ENCODE assay signal across 18 cellular contexts in genomic region chr4:82125863-82126297, GRCh38.
DNase-seq lines count a peak whose midpoint lies in the region; ATAC-seq, FAIRE-seq and TF ChIP-seq lines count a peak whose summit lies in the region.
"Had no signal": no experiment of that assay in that cellular context is flagged by ENCODE, and none has a peak within 500 bp of the region (broad histone marks: within the 10 kb centered on the region; RNA-seq: fewer than 3 reads in every experiment).

No MANE protein-coding gene starts in this region.

- H3K4me3 Mint-ChIP-seq in GM23338, result no peak overlapping the region
- H3K4me3 Mint-ChIP-seq: CD4-positive, alpha-beta memory T cell; H9 had no signal

- no peaks in the 10 kb centered on the region; the same call in 2 of the 3 replicates for H3K9me3 Mint-ChIP-seq in GM23338
- H3K9me3 Mint-ChIP-seq: H9 had no signal

- H3K27ac Mint-ChIP-seq in GM23338, result peak overlapping the region; percentile 16
- H3K27ac Mint-ChIP-seq: CD4-positive, alpha-beta memory T cell; H9 had no signal

- H3K9me2 ChIP-seq in GM23338 (ENCODE audit: insufficient read depth), result no peaks in the 10 kb centered on the region

- H4K20me1 ChIP-seq in GM23338 (replicated peaks; ENCODE audit: insufficient read depth) (no peaks in the 10 kb centered on the region), K562 (replicated peaks; ENCODE audit: control insufficient read depth, insufficient read depth, low read length) (no peaks in the 10 kb centered on the region)

- H3K36me3 ChIP-seq in GM23338 (ENCODE audit: insufficient read depth), result no peaks in the 10 kb centered on the region
- H3K36me3 ChIP-seq in K562 (ENCODE audit: control insufficient read depth, insufficient read depth, low read length), result no peaks in the 10 kb centered on the region
- no peaks in the 10 kb centered on the region for H3K36me3 ChIP-seq in heart left ventricle

- TF ChIP-seq CTCF in A549 (IDR thresholded peaks at IDR 0.05), result no peak
- TF ChIP-seq CTCF in GM23338 (conservative IDR thresholded peaks at IDR 0.05; ENCODE audit: low read depth in 2 of 2), result no peak
- no peak for TF ChIP-seq CTCF in K562 (IDR thresholded peaks at IDR 0.05 in 2 of 3, conservative IDR thresholded peaks at IDR 0.05 in 1 of 3; ENCODE audit: insufficient read depth in 2 of 3, low read depth in 1 of 3, low read length in 3 of 3)
- no peak for TF ChIP-seq CTCF in heart left ventricle (IDR thresholded peaks at IDR 0.05)

- peaks cover 4% of the 10 kb centered on the region; the same call in 1 of the 3 replicates for H3K4me1 Mint-ChIP-seq in GM23338
- H3K4me1 Mint-ChIP-seq: H9 had no signal

- ATAC-seq in A549 (no peak), GM23338 (no peak), K562 (peak; percentile 67), GM18861 (IDR thresholded peaks at IDR 0.05; ENCODE audit: unreplicated experiment) (no peak), HG03095 (IDR thresholded peaks at IDR 0.05; ENCODE audit: unreplicated experiment) (no peak), heart left ventricle (no peak), GM21723 (IDR thresholded peaks at IDR 0.05; ENCODE audit: unreplicated experiment) (no peak)
- ATAC-seq: GM12878, HCT116 had no signal

- 63% methylated on average over 4 of the region's 4 CpGs for WGBS in A549 (ENCODE audit: missing lambda C conversion rate)
- 6% methylated on average over 4 of the region's 4 CpGs for WGBS in K562 (ENCODE audit: insufficient coverage, low coverage, missing lambda C conversion rate)
- WGBS in heart left ventricle, 4 donors, result 78 to 88% (median 84%) methylated on average over 4 of the region's 4 CpGs

- intact Hi-C loops in K562 (cut with micrococcal nuclease) (loop anchor here (2.0 kb wide), 1 partner anchor 71 kb away; no protein-coding TSS in a partner anchor), heart left ventricle (cut with DNase I) (no loop called here)

- FAIRE-seq in A549 (lab: Jason Lieb, UNC) (no peak), K562 (lab: Jason Lieb, UNC) (no peak)
- FAIRE-seq: G401.6, GM12878 had no signal

- H2AFZ ChIP-seq in GM23338, result no peak overlapping the region
- H2AFZ ChIP-seq in K562 (ENCODE audit: low read depth, low read length), result 0 out of 2 replicates have a peak overlapping the region, but pooled peaks have one; percentile 0

- DNase-seq in A549 (ENCODE audit: low read depth in 1 of 2, low spot score in 1 of 2) (no peak), GM23338 (ENCODE audit: low spot score) (no peak), OCI-M1 (lab: John Stamatoyannopoulos, UW) (peak; percentile 47), K562 (ENCODE audit: extremely low read depth in 1 of 4, low spot score in 3 of 4) (peak in 2 of 4 experiments; percentile 8 to 14), heart left ventricle (no peak)
- DNase-seq: 8988T; C1 segment of cervical spinal cord; CD4-positive, alpha-beta memory T cell; COR-L47; DMS153; DND-41; H9 had no signal

- POLR2A ChIA-PET in A549 (lab: Yijun Ruan, JAX) (no interaction called here), K562 (lab: Yijun Ruan, JAX) (interaction anchor here (0.6 kb wide), 1 partner anchor 389 kb away, joined by 5 read pairs; no protein-coding TSS in a partner anchor)

- H3K27ac ChIP-seq in A549 (no peak overlapping the region), GM23338 (ENCODE audit: low read depth) (no peak overlapping the region), K562 (ENCODE audit: extremely low read depth, low read depth, low read length) (no peak overlapping the region; the same call in 2 of the 3 replicates), heart left ventricle (no peak overlapping the region)

- in situ Hi-C loops in K562 (cut with MboI), result no loop called here

- no peak overlapping the region for H3K9ac ChIP-seq in K562 (ENCODE audit: insufficient read depth in 1 of 2, low read depth in 2 of 2, low read length in 2 of 2)

- TF ChIP-seq POLR2A in A549 (IDR thresholded peaks at IDR 0.05; ENCODE audit: low read length), result no peak
- no peak for TF ChIP-seq POLR2A in K562 (conservative IDR thresholded peaks at IDR 0.05)
- TF ChIP-seq POLR2A in heart left ventricle (IDR thresholded peaks at IDR 0.05), result no peak

- no peaks in the 10 kb centered on the region for H3F3A ChIP-seq in GM23338 (replicated peaks; ENCODE audit: low read depth)

- H3K4me2 ChIP-seq in A549 (no peak overlapping the region), GM23338 (no peak overlapping the region), K562 (ENCODE audit: insufficient read depth, low read length) (no peak overlapping the region)

- H3K4me3 ChIP-seq in A549, result no peak overlapping the region
- no peak overlapping the region for H3K4me3 ChIP-seq in GM23338
- H3K4me3 ChIP-seq in K562, result no peak overlapping the region
- H3K4me3 ChIP-seq in heart left ventricle, result no peak overlapping the region
- H3K4me3 ChIP-seq: GM12878 had no signal

- TF ChIP-seq EP300 in A549 (IDR thresholded peaks at IDR 0.05) (no peak), K562 (IDR thresholded peaks at IDR 0.05; ENCODE audit: low read length) (peak; percentile 67)

- H3K4me1 ChIP-seq in A549, result no peaks in the 10 kb centered on the region
- no peaks in the 10 kb centered on the region for H3K4me1 ChIP-seq in GM23338 (ENCODE audit: insufficient read depth)
- H3K4me1 ChIP-seq in K562 (replicated peaks in 1 of 2; ENCODE audit: control insufficient read depth in 2 of 2, insufficient read depth in 2 of 2, low read length in 2 of 2), result peaks cover 0 to 20% of the 10 kb centered on the region in 2 experiments; a peak in 3 of 5 replicates
- no peaks in the 10 kb centered on the region for H3K4me1 ChIP-seq in heart left ventricle

- H3K79me2 ChIP-seq in GM23338 (replicated peaks; ENCODE audit: insufficient read depth) (no peaks in the 10 kb centered on the region), K562 (ENCODE audit: control insufficient read depth, insufficient read depth, low read length) (no peaks in the 10 kb centered on the region)

- H3K27me3 Mint-ChIP-seq in GM23338 (ENCODE audit: insufficient read depth, low read depth, poor library complexity), result peaks cover 4% of the 10 kb centered on the region

- no peaks in the 10 kb centered on the region for H3K36me3 Mint-ChIP-seq in GM23338 (ENCODE audit: low read depth)
- H3K36me3 Mint-ChIP-seq: CD4-positive, alpha-beta memory T cell had no signal

- TF ChIP-seq RAD21 in A549 (conservative IDR thresholded peaks at IDR 0.05 in 1 of 2, IDR thresholded peaks at IDR 0.05 in 1 of 2), result no peak
- no peak for TF ChIP-seq RAD21 in K562 (CRISPR knock-in tag; conservative IDR thresholded peaks at IDR 0.05 in 1 of 2, IDR thresholded peaks at IDR 0.05 in 1 of 2)

- CTCF ChIA-PET in A549 (lab: Yijun Ruan, JAX) (no interaction called here), K562 (lab: Yijun Ruan, JAX; ENCODE audit: low intra/inter-chr PET ratio) (no interaction called here)

- no peaks in the 10 kb centered on the region for H3K9me3 ChIP-seq in A549
- no peaks in the 10 kb centered on the region for H3K9me3 ChIP-seq in K562 (replicated peaks; ENCODE audit: control insufficient read depth, insufficient read depth, low read depth, low read length)
- H3K9me3 ChIP-seq in heart left ventricle, result no peaks in the 10 kb centered on the region

- H3K27me3 ChIP-seq in GM23338 (ENCODE audit: insufficient read depth) (no peaks in the 10 kb centered on the region), K562 (ENCODE audit: control insufficient read depth in 2 of 2, insufficient read depth in 2 of 2, low read length in 2 of 2) (no peaks in the 10 kb centered on the region), heart left ventricle (no peaks in the 10 kb centered on the region)

- BruUV-seq in K562 (replicated peaks; lab: Mats Ljungman, UMichigan), result no TSS peak

- no peaks in the 10 kb centered on the region for H3K9me1 ChIP-seq in K562 (ENCODE audit: control insufficient read depth, insufficient read depth, low read length)

TF ChIP-seq in A549, 52 proteins besides CTCF, POLR2A, EP300 and RAD21:
- no peak for TF ChIP-seq EHMT2 (IDR thresholded peaks at IDR 0.05; ENCODE audit: low read depth)
- TF ChIP-seq MYC (IDR thresholded peaks at IDR 0.05; ENCODE audit: borderline replicate concordance, low read length), result no peak
- no peak for TF ChIP-seq POLR2AphosphoS2 (conservative IDR thresholded peaks at IDR 0.05; ENCODE audit: low read length)
- peak; percentile 20 for TF ChIP-seq MAFK (IDR thresholded peaks at IDR 0.05; ENCODE audit: partially characterized antibody)
- no peak for TF ChIP-seq KDM1A (IDR thresholded peaks at IDR 0.05; ENCODE audit: low read depth)
TF ChIP-seq in A549: peak in this region for 1.

TF ChIP-seq in GM23338, 12 proteins besides CTCF, POLR2A, EP300 and RAD21 (continues in another document):
- TF ChIP-seq ETS1 (IDR thresholded peaks at IDR 0.05), result no peak
- TF ChIP-seq ZNF331 (CRISPR knock-in tag; IDR thresholded peaks at IDR 0.05; ENCODE audit: low read depth), result no peak

TF ChIP-seq in K562, 482 proteins besides CTCF, POLR2A, EP300 and RAD21 (continues in another document):
- no peak for TF ChIP-seq CAMTA2 (CRISPR knock-in tag; conservative IDR thresholded peaks at IDR 0.05)
- peak; percentile 81 for TF ChIP-seq ZSCAN32 (CRISPR knock-in tag; IDR thresholded peaks at IDR 0.05)
- 0 out of 2 replicates have a peak, but pooled peaks have one; percentile 8 for TF ChIP-seq ZNF589 (CRISPR knock-in tag; IDR thresholded peaks at IDR 0.05; ENCODE audit: low read depth)
- TF ChIP-seq ATF3 (IDR thresholded peaks at IDR 0.05), result peak; percentile 92
- TF ChIP-seq ATF3 (CRISPR knock-in tag; conservative IDR thresholded peaks at IDR 0.05), result no peak
- no peak for TF ChIP-seq ZNF696 (CRISPR knock-in tag; conservative IDR thresholded peaks at IDR 0.05)
- TF ChIP-seq SOX6 (IDR thresholded peaks at IDR 0.05), result peak; percentile 59; the same call in 1 of the 2 replicates
- 0 out of 2 replicates have a peak, but pooled peaks have one; percentile 26 for TF ChIP-seq DDX20 (tag; IDR thresholded peaks at IDR 0.05; ENCODE audit: low read depth)
- TF ChIP-seq PKNOX1 (IDR thresholded peaks at IDR 0.05), result peak; percentile 95
- peak; percentile 82 for TF ChIP-seq ATF7 (IDR thresholded peaks at IDR 0.05)
- TF ChIP-seq MAFK (IDR thresholded peaks at IDR 0.05; ENCODE audit: low read length), result peak; percentile 39; the same call in 1 of the 2 replicates

Comparison
In these comparisons a context has a peak if more than half of its experiments do, and no peak if none do; other contexts are left out.
1. Of the 35 proteins assayed by ChIP-seq in both K562 and A549: peak only in K562: CEBPB, EP300, ESRRA and RNF2; only in A549: none; in both: MAFK; in neither: 28; mixed calls (peak in some experiments, not most) for 2.